Comparison of ENCODE assay signal across 16 cellular contexts in the genomic region with DNA sequence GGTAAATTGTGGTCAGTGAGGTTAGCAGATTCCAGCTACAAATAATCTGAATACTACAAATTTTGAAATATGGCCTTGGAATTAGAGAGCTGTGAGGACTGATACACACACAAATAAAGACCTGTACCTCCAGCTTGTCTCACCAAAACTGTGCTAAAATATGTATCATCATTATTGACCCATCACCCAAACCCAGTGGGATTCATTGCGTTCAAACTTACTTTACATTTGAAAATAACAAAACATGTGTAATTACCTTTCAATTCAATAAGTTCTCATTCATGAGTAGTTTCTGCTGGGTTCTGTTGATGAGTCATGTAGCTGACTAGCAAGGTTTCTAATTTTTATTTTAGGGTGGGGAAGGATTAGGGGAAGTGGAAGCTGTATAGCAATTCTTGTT.
DNase-seq lines count a peak whose midpoint lies in the region; ATAC-seq and TF ChIP-seq lines count a peak whose summit lies in the region.
"Had no signal": no experiment of that assay in that cellular context is flagged by ENCODE, and none has a peak within 500 bp of the region (broad histone marks: within the 10 kb centered on the region; RNA-seq: fewer than 3 reads in every experiment).

No MANE protein-coding gene starts in this region.

- no peaks in the 10 kb centered on the region for H3K9me2 ChIP-seq in PC-3 (replicated peaks; ENCODE audit: low read length)

- H3F3A ChIP-seq in PC-3 (ENCODE audit: low read length, unreplicated experiment), result no peaks in the 10 kb centered on the region
- H3F3A ChIP-seq in smooth muscle cell (ENCODE audit: low read depth), result no peaks in the 10 kb centered on the region

- H3K9me3 ChIP-seq in PC-3 (ENCODE audit: low read length) (no peaks in the 10 kb centered on the region), smooth muscle cell (replicated peaks; ENCODE audit: low read depth) (no peaks in the 10 kb centered on the region), BE2C (no peaks in the 10 kb centered on the region)
- H3K9me3 ChIP-seq: spleen, testis had no signal

- WGBS in smooth muscle cell (ENCODE audit: low lambda C conversion rate), result 95% methylated on average over 1 of the region's 1 CpG

- intact Hi-C loops in PC-3 (cut with micrococcal nuclease), result no loop called here

- H3K27ac ChIP-seq in PC-3 (ENCODE audit: low read length) (peak overlapping the region; percentile 64), smooth muscle cell (ENCODE audit: low read depth) (peak overlapping the region; percentile 24)
- H3K27ac ChIP-seq: spleen, testis had no signal

- H4K20me1 ChIP-seq in PC-3 (ENCODE audit: low read length) (no peaks in the 10 kb centered on the region), smooth muscle cell (ENCODE audit: low read depth) (no peaks in the 10 kb centered on the region)

- POLR2A ChIA-PET in PC-3 (lab: Charles Lee; ENCODE audit: unreplicated experiment), result interaction anchor here (0.7 kb wide), 1 partner anchor 347 kb away, joined by 6 read pairs; no protein-coding TSS in a partner anchor

- H3K9ac ChIP-seq in PC-3 (ENCODE audit: low read length) (no peak overlapping the region), smooth muscle cell (ENCODE audit: low read depth) (no peak overlapping the region)

- peak overlapping the region; percentile 33 for H3K4me2 ChIP-seq in PC-3 (ENCODE audit: low read length)
- H3K4me2 ChIP-seq in smooth muscle cell, result no peak overlapping the region

- peaks cover 17% of the 10 kb centered on the region for H3K4me1 ChIP-seq in PC-3 (ENCODE audit: insufficient read depth, low read length)
- H3K4me1 ChIP-seq in smooth muscle cell (ENCODE audit: low read depth), result peaks cover 6% of the 10 kb centered on the region
- H3K4me1 ChIP-seq in BE2C, result no peaks in the 10 kb centered on the region
- H3K4me1 ChIP-seq: testis had no signal

- H3K36me3 ChIP-seq in PC-3 (ENCODE audit: low read depth, low read length) (no peaks in the 10 kb centered on the region), smooth muscle cell (ENCODE audit: low read depth) (peaks cover 6% of the 10 kb centered on the region), BE2C (no peaks in the 10 kb centered on the region)

- no peak overlapping the region for H3K4me3 ChIP-seq in PC-3 (ENCODE audit: low read length)
- no peak overlapping the region for H3K4me3 ChIP-seq in epithelial cell of esophagus (ENCODE audit: low read length)
- no peak overlapping the region for H3K4me3 ChIP-seq in smooth muscle cell
- no peak overlapping the region for H3K4me3 ChIP-seq in BE2C (ENCODE audit: low read depth, low read length)
- H3K4me3 ChIP-seq: spleen, testis had no signal

- TF ChIP-seq CTCF in PC-3 (conservative IDR thresholded peaks at IDR 0.05; ENCODE audit: low read depth, low read length) (no peak), epithelial cell of esophagus (IDR thresholded peaks at IDR 0.05; ENCODE audit: insufficient read depth, low read depth, low read length, missing control alignments) (no peak), smooth muscle cell (IDR thresholded peaks at IDR 0.05; ENCODE audit: borderline replicate concordance, insufficient read depth, poor library complexity, severe bottlenecking) (no peak), BE2C (IDR thresholded peaks at IDR 0.05; ENCODE audit: low read depth, low read length) (no peak)

- CTCF ChIA-PET in PC-3 (lab: Charles Lee), result no interaction called here

- H3K27me3 ChIP-seq in PC-3 (ENCODE audit: low read length), result no peaks in the 10 kb centered on the region
- H3K27me3 ChIP-seq in smooth muscle cell (ENCODE audit: low read depth), result no peaks in the 10 kb centered on the region
- H3K27me3 ChIP-seq in BE2C, result no peaks in the 10 kb centered on the region
- H3K27me3 ChIP-seq: spleen, testis had no signal

- H2AFZ ChIP-seq in PC-3 (ENCODE audit: low read length), result no peak overlapping the region
- no peak overlapping the region for H2AFZ ChIP-seq in smooth muscle cell (ENCODE audit: low read depth)

- ATAC-seq in PC-3, result peak; percentile 91

- H3K79me2 ChIP-seq in PC-3 (ENCODE audit: low read length) (no peaks in the 10 kb centered on the region), smooth muscle cell (ENCODE audit: low read depth) (no peaks in the 10 kb centered on the region)

- DNase-seq in SIG-M5 treated with dmso at 0.1 percent for 504 hours (lab: John Stamatoyannopoulos, UW; ENCODE audit: unreplicated experiment) (peak; percentile 48), SIG-M5 (lab: John Stamatoyannopoulos, UW) (no peak), PC-3 (peak; percentile 67), epithelial cell of esophagus (ENCODE audit: low read depth) (peak; percentile 56), smooth muscle cell (lab: John Stamatoyannopoulos, UW; ENCODE audit: unreplicated experiment) (no peak), BE2C (no peak), NCI-H1092 (lab: John Stamatoyannopoulos, UW) (no peak), NCI-H1105 (lab: John Stamatoyannopoulos, UW) (no peak)
- DNase-seq: 8988T; activated naive CD8-positive, alpha-beta T cell treated with anti-CD3 and anti-CD28 coated beads for 36 hours; Calu3; immature natural killer cell; NCI-H146; NCI-H526; spleen; testis had no signal

- no TSS peak for BruUV-seq in PC-3 (replicated peaks; lab: Mats Ljungman, UMichigan)

Comparison
In these comparisons a context has a peak if more than half of its experiments do, and no peak if none do; other contexts are left out.
1. DNase-seq: peak in SIG-M5 treated with dmso at 0.1 percent for 504 hours (single experiment), PC-3 (single experiment) and epithelial cell of esophagus (single experiment); none in SIG-M5 (single experiment), smooth muscle cell (single experiment), BE2C (single experiment), NCI-H1092 (single experiment) and NCI-H1105 (single experiment).